ENCODE assay signal across 10 cellular contexts in genomic region chr6:146433881-146434741, GRCh38.
DNase-seq lines count a peak whose midpoint lies in the region; ATAC-seq and TF ChIP-seq lines count a peak whose summit lies in the region.
"Had no signal": no experiment of that assay in that cellular context is flagged by ENCODE, and none has a peak within 500 bp of the region (broad histone marks: within the 10 kb centered on the region; RNA-seq: fewer than 3 reads in every experiment).

No MANE protein-coding gene starts in this region.

- H3K9me3 ChIP-seq in ovary: no peaks in the 10 kb centered on the region

- no peak for TF ChIP-seq EP300 in ovary (IDR thresholded peaks at IDR 0.05)

- no peak for TF ChIP-seq POLR2A in ovary (IDR thresholded peaks at IDR 0.05)

- TF ChIP-seq CTCF in AG10803 (conservative IDR thresholded peaks at IDR 0.05; ENCODE audit: low read length) (no peak), astrocyte of the spinal cord (IDR thresholded peaks at IDR 0.05; ENCODE audit: low read depth, low read length) (no peak), ovary (IDR thresholded peaks at IDR 0.05) (no peak)

- H3K4me3 ChIP-seq in AG10803 (ENCODE audit: low read length): peak overlapping the region; percentile 50
- peak overlapping the region; percentile 44 for H3K4me3 ChIP-seq in astrocyte of the spinal cord (ENCODE audit: low read depth, low read length)
- peak overlapping the region; percentile 8 for H3K4me3 ChIP-seq in ovary

- peak; percentile 24 for ATAC-seq in left ventricle myocardium superior
- no peak for ATAC-seq in HG03095 (IDR thresholded peaks at IDR 0.05; ENCODE audit: unreplicated experiment)
- no peak for ATAC-seq in HG02870 (IDR thresholded peaks at IDR 0.05; ENCODE audit: unreplicated experiment)
- ATAC-seq in HG02840 (IDR thresholded peaks at IDR 0.05; ENCODE audit: low FRiP score, unreplicated experiment): no peak
- ATAC-seq: CD8-positive, alpha-beta T cell had no signal

- no peak overlapping the region for H3K27ac ChIP-seq in ovary
- H3K27ac ChIP-seq: KMS-11 had no signal

- no peaks in the 10 kb centered on the region for H3K36me3 ChIP-seq in ovary

- peak; percentile 6 for DNase-seq in AG10803 (ENCODE audit: low read depth)
- DNase-seq in astrocyte of the spinal cord (ENCODE audit: low read depth, low spot score): peak; percentile 16
- DNase-seq in left ventricle myocardium superior: peak; percentile 29
- peak in 1 of 5 donors; percentile 13 for DNase-seq in ovary
- no peak for DNase-seq in stimulated activated CD4-positive, alpha-beta T cell treated with anti-CD3 and anti-CD28 coated beads, Interleukin-12 subunit alpha, Interleukin-12 subunit beta, amount 100 ng/mL, for 4 hours
- DNase-seq: CD8-positive, alpha-beta T cell had no signal

- no peaks in the 10 kb centered on the region for H3K27me3 ChIP-seq in ovary

- intact Hi-C loops in left ventricle myocardium superior (cut with micrococcal nuclease): no loop called here
- intact Hi-C loops in ovary (cut with DNase I): no loop called here

- peaks cover 2% of the 10 kb centered on the region for H3K4me1 ChIP-seq in ovary (ENCODE audit: insufficient read depth)

- in situ Hi-C loops in astrocyte of the spinal cord (cut with HindIII; ENCODE audit: low sequenced_read_pairs): no loop called here

- WGBS in ovary, 3 donors: 6 to 12% (median 8%) methylated on average over 46 to 60 of the region's 60 CpGs
